ENCODE assay signal across 8 cellular contexts in genomic region chr2:26033270-26033768, GRCh38. TPM values are rescaled to one million over a fixed set of nuclear protein-coding genes. Genes with fewer than 3 reads are reported as not detected.
DNase-seq lines count a peak whose midpoint lies in the region; ATAC-seq and TF ChIP-seq lines count a peak whose summit lies in the region.

No MANE protein-coding gene starts in this region.

- POLR2A ChIA-PET in SK-N-SH (lab: Yijun Ruan, JAX): interaction anchor here (0.6 to 2.3 kb wide), 7 partner anchors 15 to 1085 kb away, joined by 3 to 11 read pairs (median 4); partner anchors contain the start of genes ASXL2 and KIF3C

- peak overlapping the region; percentile 91 for H2AFZ ChIP-seq in SK-N-SH (ENCODE audit: low read depth)

- TF ChIP-seq RAD21 in SK-N-SH (IDR thresholded peaks at IDR 0.05; ENCODE audit: low read length): no peak; the same call in none of the 2 replicates

- H3K4me3 ChIP-seq in SK-N-SH (ENCODE audit: low read depth in 2 of 2, low read length in 1 of 2) (peak overlapping the region; percentile 82 to 90), thyroid gland (replicated peaks in 1 of 3) (peak overlapping the region in 2 of 3 donors; percentile 29 to 96)

- intact Hi-C loops in thyroid gland (cut with DNase I): no loop called here

- TF ChIP-seq EP300 in SK-N-SH (IDR thresholded peaks at IDR 0.05; ENCODE audit: borderline replicate concordance in 1 of 2, low read depth in 1 of 2, low read length in 1 of 2): no peak

- peaks cover 39% of the 10 kb centered on the region for H4K20me1 ChIP-seq in SK-N-SH (ENCODE audit: insufficient read depth)

- peak overlapping the region; percentile 93 to 95 for H3K27ac Mint-ChIP-seq in effector memory CD8-positive, alpha-beta T cell

- WGBS in SK-N-SH (ENCODE audit: low lambda C conversion rate): 0% methylated on average over 17 of the region's 32 CpGs
- 1% methylated on average over 9 to 21 of the region's 32 CpGs for WGBS in thyroid gland, 2 donors

- TF ChIP-seq CTCF in SK-N-SH (IDR thresholded peaks at IDR 0.05): no peak
- TF ChIP-seq CTCF in thyroid gland (IDR thresholded peaks at IDR 0.05): no peak

- peaks cover 51% of the 10 kb centered on the region for H3K79me2 ChIP-seq in SK-N-SH (ENCODE audit: insufficient read depth)

- no peak for DNase-seq in activated T-cell treated with anti-CD3 and anti-CD28 coated beads, Interleukin-2, amount 50 U/mL, for 4 hours
- DNase-seq in activated T-cell treated with anti-CD3 and anti-CD28 coated beads, Interleukin-2, amount 50 U/mL, for 1 hour: no peak
- peak; percentile 84 for DNase-seq in NCI-H1105 treated with DMSO at 0.1 percent for 48 hours (lab: John Stamatoyannopoulos, UW)
- DNase-seq in SK-N-SH: no peak
- DNase-seq in effector memory CD8-positive, alpha-beta T cell: no peak
- DNase-seq in medulla oblongata (ENCODE audit: extremely low spot score): peak; percentile 70
- peak; percentile 82 for DNase-seq in thyroid gland

- H3K36me3 Mint-ChIP-seq in activated T-cell treated with anti-CD3 and anti-CD28 coated beads, Interleukin-2, amount 50 U/mL, for 4 hours (ENCODE audit: insufficient read depth): peaks cover 3% of the 10 kb centered on the region
- peaks cover 40% of the 10 kb centered on the region for H3K36me3 Mint-ChIP-seq in effector memory CD8-positive, alpha-beta T cell (ENCODE audit: insufficient read depth)

- H3K9me3 ChIP-seq in SK-N-SH: no peaks in the 10 kb centered on the region
- no peaks in the 10 kb centered on the region for H3K9me3 ChIP-seq in thyroid gland

- peaks cover 4 to 11% of the 10 kb centered on the region in 2 experiments; a peak in 3 of 4 replicates for H3K4me1 ChIP-seq in SK-N-SH (ENCODE audit: control insufficient read depth in 1 of 2, insufficient read depth in 2 of 2, low read depth in 1 of 2, low read length in 1 of 2)
- H3K4me1 ChIP-seq in thyroid gland: peaks cover 9 to 28% of the 10 kb centered on the region in 2 donors

- H3K27me3 ChIP-seq in SK-N-SH (ENCODE audit: insufficient read depth) (no peaks in the 10 kb centered on the region), thyroid gland (no peaks in the 10 kb centered on the region)

- peak overlapping the region; percentile 98 for H3K4me3 Mint-ChIP-seq in activated T-cell treated with anti-CD3 and anti-CD28 coated beads, Interleukin-2, amount 50 U/mL, for 4 hours
- H3K4me3 Mint-ChIP-seq in effector memory CD8-positive, alpha-beta T cell: peak overlapping the region; percentile 88 to 95

- H3K36me3 ChIP-seq in SK-N-SH (replicated peaks in 1 of 2; ENCODE audit: control insufficient read depth in 1 of 2, insufficient read depth in 2 of 2, low read length in 1 of 2) (peaks cover 0 to 14% of the 10 kb centered on the region in 2 experiments), thyroid gland (no peaks in the 10 kb centered on the region)

- H3K27ac ChIP-seq in SK-N-SH (ENCODE audit: low read depth in 2 of 2, low read length in 1 of 2): peak overlapping the region; percentile 91 to 94
- peak overlapping the region; percentile 82 to 97 (median 95) for H3K27ac ChIP-seq in thyroid gland

- H3F3A ChIP-seq in SK-N-SH (replicated peaks; ENCODE audit: insufficient read depth): peaks cover 8% of the 10 kb centered on the region

- peak; percentile 27 to 39 for ATAC-seq in activated T-cell treated with anti-CD3 and anti-CD28 coated beads, Interleukin-2, amount 50 U/mL, for 4 hours
- peak; percentile 22 for ATAC-seq in HG02678 (IDR thresholded peaks at IDR 0.05; ENCODE audit: unreplicated experiment)
- ATAC-seq in effector memory CD8-positive, alpha-beta T cell (replicated peaks): peak; percentile 35

- peak overlapping the region; percentile 83 for H3K9ac ChIP-seq in SK-N-SH

- no peaks in the 10 kb centered on the region for H3K27me3 Mint-ChIP-seq in activated T-cell treated with anti-CD3 and anti-CD28 coated beads, Interleukin-2, amount 50 U/mL, for 4 hours (ENCODE audit: low read depth)
- no peaks in the 10 kb centered on the region for H3K27me3 Mint-ChIP-seq in effector memory CD8-positive, alpha-beta T cell

- no peaks in the 10 kb centered on the region for H3K9me3 Mint-ChIP-seq in activated T-cell treated with anti-CD3 and anti-CD28 coated beads, Interleukin-2, amount 50 U/mL, for 4 hours
- no peaks in the 10 kb centered on the region for H3K9me3 Mint-ChIP-seq in effector memory CD8-positive, alpha-beta T cell

- H3K9me2 ChIP-seq in SK-N-SH: no peaks in the 10 kb centered on the region

- peaks cover 29% of the 10 kb centered on the region for H3K4me1 Mint-ChIP-seq in activated T-cell treated with anti-CD3 and anti-CD28 coated beads, Interleukin-2, amount 50 U/mL, for 4 hours (ENCODE audit: low read depth)
- peaks cover 29 to 38% of the 10 kb centered on the region in 2 donors for H3K4me1 Mint-ChIP-seq in effector memory CD8-positive, alpha-beta T cell (ENCODE audit: low read depth in 2 of 2)

- CTCF ChIA-PET in SK-N-SH (lab: Yijun Ruan, JAX): interaction anchor here (0.6 to 4.3 kb wide), 6 partner anchors 9 to 112 kb away, joined by 3 to 23 read pairs (median 5); partner anchors contain the start of gene KIF3C

- TF ChIP-seq POLR2A in thyroid gland (IDR thresholded peaks at IDR 0.05): peak in 1 of 2 donors; percentile 68

- H3K4me2 ChIP-seq in SK-N-SH: peak overlapping the region; percentile 98

TF ChIP-seq in SK-N-SH, 30 proteins besides CTCF, POLR2A, EP300 and RAD21 (continues in another document):
- TF ChIP-seq GATA2 (CRISPR knock-in tag; IDR thresholded peaks at IDR 0.05) (no peak), SMC3 (IDR thresholded peaks at IDR 0.05; ENCODE audit: low read depth, low read length) (no peak), ELF1 (IDR thresholded peaks at IDR 0.05) (no peak), CHD2 (IDR thresholded peaks at IDR 0.05; ENCODE audit: low read length, partially characterized antibody) (peak; percentile 27), MXI1 (IDR thresholded peaks at IDR 0.05; ENCODE audit: low read depth, low read length) (peak; percentile 86), GABPA (IDR thresholded peaks at IDR 0.05; ENCODE audit: low read depth) (no peak), RFX5 (IDR thresholded peaks at IDR 0.05; ENCODE audit: low read length) (no peak), JUND (IDR thresholded peaks at IDR 0.05) (no peak), RXRA (IDR thresholded peaks at IDR 0.05; ENCODE audit: borderline replicate concordance, low read depth) (no peak), MEF2A (IDR thresholded peaks at IDR 0.05; ENCODE audit: borderline replicate concordance, low read depth) (no peak), MAX (IDR thresholded peaks at IDR 0.05; ENCODE audit: low read depth) (peak; percentile 87), FOXM1 (IDR thresholded peaks at IDR 0.05; ENCODE audit: low read depth) (no peak), FOSL2 (IDR thresholded peaks at IDR 0.05; ENCODE audit: borderline replicate concordance, low read depth) (no peak)
- TF ChIP-seq, protein P1, sequence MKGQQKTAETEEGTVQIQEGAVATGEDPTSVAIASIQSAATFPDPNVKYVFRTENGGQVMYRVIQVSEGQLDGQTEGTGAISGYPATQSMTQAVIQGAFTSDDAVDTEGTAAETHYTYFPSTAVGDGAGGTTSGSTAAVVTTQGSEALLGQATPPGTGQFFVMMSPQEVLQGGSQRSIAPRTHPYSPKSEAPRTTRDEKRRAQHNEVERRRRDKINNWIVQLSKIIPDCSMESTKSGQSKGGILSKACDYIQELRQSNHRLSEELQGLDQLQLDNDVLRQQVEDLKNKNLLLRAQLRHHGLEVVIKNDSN (IDR thresholded peaks at IDR 0.05; ENCODE audit: borderline replicate concordance, low read depth): no peak
- TF ChIP-seq, protein P2, sequence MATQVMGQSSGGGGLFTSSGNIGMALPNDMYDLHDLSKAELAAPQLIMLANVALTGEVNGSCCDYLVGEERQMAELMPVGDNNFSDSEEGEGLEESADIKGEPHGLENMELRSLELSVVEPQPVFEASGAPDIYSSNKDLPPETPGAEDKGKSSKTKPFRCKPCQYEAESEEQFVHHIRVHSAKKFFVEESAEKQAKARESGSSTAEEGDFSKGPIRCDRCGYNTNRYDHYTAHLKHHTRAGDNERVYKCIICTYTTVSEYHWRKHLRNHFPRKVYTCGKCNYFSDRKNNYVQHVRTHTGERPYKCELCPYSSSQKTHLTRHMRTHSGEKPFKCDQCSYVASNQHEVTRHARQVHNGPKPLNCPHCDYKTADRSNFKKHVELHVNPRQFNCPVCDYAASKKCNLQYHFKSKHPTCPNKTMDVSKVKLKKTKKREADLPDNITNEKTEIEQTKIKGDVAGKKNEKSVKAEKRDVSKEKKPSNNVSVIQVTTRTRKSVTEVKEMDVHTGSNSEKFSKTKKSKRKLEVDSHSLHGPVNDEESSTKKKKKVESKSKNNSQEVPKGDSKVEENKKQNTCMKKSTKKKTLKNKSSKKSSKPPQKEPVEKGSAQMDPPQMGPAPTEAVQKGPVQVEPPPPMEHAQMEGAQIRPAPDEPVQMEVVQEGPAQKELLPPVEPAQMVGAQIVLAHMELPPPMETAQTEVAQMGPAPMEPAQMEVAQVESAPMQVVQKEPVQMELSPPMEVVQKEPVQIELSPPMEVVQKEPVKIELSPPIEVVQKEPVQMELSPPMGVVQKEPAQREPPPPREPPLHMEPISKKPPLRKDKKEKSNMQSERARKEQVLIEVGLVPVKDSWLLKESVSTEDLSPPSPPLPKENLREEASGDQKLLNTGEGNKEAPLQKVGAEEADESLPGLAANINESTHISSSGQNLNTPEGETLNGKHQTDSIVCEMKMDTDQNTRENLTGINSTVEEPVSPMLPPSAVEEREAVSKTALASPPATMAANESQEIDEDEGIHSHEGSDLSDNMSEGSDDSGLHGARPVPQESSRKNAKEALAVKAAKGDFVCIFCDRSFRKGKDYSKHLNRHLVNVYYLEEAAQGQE (IDR thresholded peaks at IDR 0.05; ENCODE audit: low read depth, low read length): no peak

RNA-seq across cellular contexts. Expression of gene RAB10, which starts 0.6 kb away (rescaled TPM):
- 100 to 1,000 TPM; 135 to 155 (median 146) TPM for total RNA-seq in activated T-cell treated with anti-CD3 and anti-CD28 coated beads, Interleukin-2, amount 50 U/mL, for 4 hours
- 47.5 and 57.5 TPM in 2 replicates for polyA plus RNA-seq in SK-N-SH (2012; rRNA removed)
- 67.5 and 114 TPM in 2 replicates for polyA plus RNA-seq in SK-N-SH (2012; cell fraction: cytosol; rRNA removed)
- polyA plus RNA-seq in SK-N-SH (2012; cell fraction: nucleus; rRNA removed): 40.9 and 56.5 TPM in 2 replicates
- total RNA-seq in thyroid gland: 100 to 1,000 TPM in 3 of 4 donors, 10 to 100 TPM in 1; 89.5 to 140 (median 134) TPM

RNA-seq across cellular contexts. Expression of gene KIF3C, which starts 51.0 kb away (rescaled TPM):
- total RNA-seq in activated T-cell treated with anti-CD3 and anti-CD28 coated beads, Interleukin-2, amount 50 U/mL, for 4 hours: 1 to 10 TPM; 1.1 to 2.2 (median 1.7) TPM
- polyA plus RNA-seq in SK-N-SH (2012; rRNA removed): 18.6 and 29.5 TPM in 2 replicates
- 21.2 and 22.1 TPM in 2 replicates for polyA plus RNA-seq in SK-N-SH (2012; cell fraction: cytosol; rRNA removed)
- polyA plus RNA-seq in SK-N-SH (2012; cell fraction: nucleus; rRNA removed): 14.0 and 19.1 TPM in 2 replicates
- 10 to 100 TPM in 3 of 4 donors, 1 to 10 TPM in 1; 9.9 to 13.8 (median 11.7) TPM for total RNA-seq in thyroid gland

Comparison
In these comparisons a context has a peak if more than half of its experiments do, and no peak if none do; other contexts are left out.
1. DNase-seq: peak in NCI-H1105 treated with DMSO at 0.1 percent for 48 hours (single experiment), medulla oblongata (single experiment) and thyroid gland (2 of 2); none in activated T-cell treated with anti-CD3 and anti-CD28 coated beads, Interleukin-2, amount 50 U/mL, for 4 hours (single experiment), activated T-cell treated with anti-CD3 and anti-CD28 coated beads, Interleukin-2, amount 50 U/mL, for 1 hour (single experiment), SK-N-SH (single experiment) and effector memory CD8-positive, alpha-beta T cell (0 of 3).
2. Peak in every context shown above with its lines, with median percentiles within 50 percentile points of each other: ATAC-seq.